1 cellular context compared by ENCODE assay signal in genomic region chr1:156116731-156117130, GRCh38.
A peak's percentile ranks its signal among the peaks of the same experiment; 100 is the strongest.
TF ChIP-seq lines count a peak whose summit lies in the region.

No MANE protein-coding gene starts in this region.

TF ChIP-seq in K562, 482 proteins besides CTCF, POLR2A, EP300 and RAD21:
- TF ChIP-seq MAX (CRISPR knock-in tag; IDR thresholded peaks at IDR 0.05): peak; percentile 15; the same call in 1 of the 2 replicates
TF ChIP-seq in K562: peak in this region for 1; not testable (repeated sequence) for 481.
